14 cellular contexts compared by ENCODE assay signal in genomic region chr2:42055573-42056514, GRCh38. TPM values are rescaled to one million over a fixed set of nuclear protein-coding genes. Genes with fewer than 3 reads are reported as not detected.
A peak's percentile ranks its signal among the peaks of the same experiment; 100 is the strongest.
DNase-seq lines count a peak whose midpoint lies in the region; ATAC-seq and TF ChIP-seq lines count a peak whose summit lies in the region.
"Had no signal": no experiment of that assay in that cellular context is flagged by ENCODE, and none has a peak within 500 bp of the region (broad histone marks: within the 10 kb centered on the region; RNA-seq: fewer than 3 reads in every experiment).

No MANE protein-coding gene starts in this region.

- peaks cover 9% of the 10 kb centered on the region for H3K36me3 ChIP-seq in mucosa of stomach (ENCODE audit: control insufficient read depth, insufficient read depth, low read length)

- H3K4me3 Mint-ChIP-seq in type B pancreatic cell, result peak overlapping the region; percentile 59
- H3K4me3 Mint-ChIP-seq: activated naive CD8-positive, alpha-beta T cell; CD8-positive, alpha-beta memory T cell; dendritic cell treated with granulocyte-macrophage colony-stimulating factor and Interleukin-4, amounts not matched to agents 40 ng/mL and 50 ng/mL, for 4 days; stimulated activated effector memory CD8-positive, alpha-beta T cell treated with anti-CD3 and anti-CD28 coated beads, Interleukin-12 subunit alpha, Interleukin-12 subunit beta, amount 100 ng/mL, for 72 hours had no signal

- H3K4me3 ChIP-seq in LNCaP clone FGC (ENCODE audit: low read depth, low read length) (no peak overlapping the region), coronary artery (peak overlapping the region; percentile 58), mucosa of stomach (ENCODE audit: low read length) (no peak overlapping the region)

- H3K4me1 Mint-ChIP-seq in type B pancreatic cell (ENCODE audit: unreplicated experiment), result peaks cover 35% of the 10 kb centered on the region
- H3K4me1 Mint-ChIP-seq: CD8-positive, alpha-beta memory T cell; stimulated activated effector memory CD8-positive, alpha-beta T cell treated with anti-CD3 and anti-CD28 coated beads, Interleukin-12 subunit alpha, Interleukin-12 subunit beta, amount 100 ng/mL, for 72 hours had no signal

- peak overlapping the region; percentile 74 for H3K27ac Mint-ChIP-seq in type B pancreatic cell
- H3K27ac Mint-ChIP-seq: activated naive CD8-positive, alpha-beta T cell; dendritic cell treated with granulocyte-macrophage colony-stimulating factor and Interleukin-4, amounts not matched to agents 40 ng/mL and 50 ng/mL, for 4 days; stimulated activated effector memory CD8-positive, alpha-beta T cell treated with anti-CD3 and anti-CD28 coated beads, Interleukin-12 subunit alpha, Interleukin-12 subunit beta, amount 100 ng/mL, for 72 hours had no signal

- no peaks in the 10 kb centered on the region for H3K9me3 ChIP-seq in mucosa of stomach (ENCODE audit: control insufficient read depth, low read length)

- H3K27me3 ChIP-seq in mucosa of stomach (ENCODE audit: control insufficient read depth, insufficient read depth, low read length), result no peaks in the 10 kb centered on the region

- H3K36me3 Mint-ChIP-seq in type B pancreatic cell, result peaks cover 7% of the 10 kb centered on the region
- H3K36me3 Mint-ChIP-seq: activated naive CD8-positive, alpha-beta T cell; CD8-positive, alpha-beta memory T cell; stimulated activated effector memory CD8-positive, alpha-beta T cell treated with anti-CD3 and anti-CD28 coated beads, Interleukin-12 subunit alpha, Interleukin-12 subunit beta, amount 100 ng/mL, for 72 hours had no signal

- TF ChIP-seq CTCF in LNCaP clone FGC (IDR thresholded peaks at IDR 0.05; ENCODE audit: control insufficient read depth, extremely low read depth, insufficient read depth), result no peak
- no peak for TF ChIP-seq CTCF in coronary artery (IDR thresholded peaks at IDR 0.05)
- TF ChIP-seq CTCF in type B pancreatic cell (conservative IDR thresholded peaks at IDR 0.05), result no peak

- H3K9ac ChIP-seq in mucosa of stomach (ENCODE audit: low read length), result peak overlapping the region; percentile 42

- peaks cover 4% of the 10 kb centered on the region for H3K27me3 Mint-ChIP-seq in type B pancreatic cell

- ATAC-seq in HG03342 (IDR thresholded peaks at IDR 0.05; ENCODE audit: unreplicated experiment), result no peak
- ATAC-seq: stimulated activated effector memory CD8-positive, alpha-beta T cell treated with anti-CD3 and anti-CD28 coated beads, Interleukin-12 subunit alpha, Interleukin-12 subunit beta, amount 100 ng/mL, for 72 hours had no signal

- DNase-seq in LNCaP clone FGC (ENCODE audit: low read depth), result peak; percentile 39
- DNase-seq in coronary artery (ENCODE audit: low spot score), result no peak
- DNase-seq in type B pancreatic cell (ENCODE audit: extremely low spot score, unreplicated experiment), result no peak
- DNase-seq in cerebellar cortex (ENCODE audit: low spot score), result no peak
- DNase-seq in Kasumi-1 (lab: John Stamatoyannopoulos, UW), result no peak
- DNase-seq: CD8-positive, alpha-beta memory T cell; NCI-H1105; NCI-H524 treated with DMSO at 0.1 percent for 48 hours; SIG-M5 had no signal

- no peaks in the 10 kb centered on the region for H3K9me3 Mint-ChIP-seq in type B pancreatic cell
- H3K9me3 Mint-ChIP-seq: CD8-positive, alpha-beta memory T cell; dendritic cell treated with granulocyte-macrophage colony-stimulating factor and Interleukin-4, amounts not matched to agents 40 ng/mL and 50 ng/mL, for 4 days; stimulated activated effector memory CD8-positive, alpha-beta T cell treated with anti-CD3 and anti-CD28 coated beads, Interleukin-12 subunit alpha, Interleukin-12 subunit beta, amount 100 ng/mL, for 72 hours had no signal

- peak overlapping the region; percentile 94 to 97 for H3K27ac ChIP-seq in coronary artery

- peaks cover 85% of the 10 kb centered on the region for H3K4me1 ChIP-seq in mucosa of stomach (ENCODE audit: control insufficient read depth, insufficient read depth, low read length)

RNA-seq across cellular contexts. Expression of gene PKDCC, which starts 8.0 kb away (rescaled TPM):
- total RNA-seq in type B pancreatic cell (ENCODE audit: low replicate concordance), result 81.8 and 158 TPM in 2 replicates
